2 cellular contexts compared by ENCODE assay signal in genomic region chr12:80099259-80099658, GRCh38.
TF ChIP-seq lines count a peak whose summit lies in the region.

OTOGL (plus strand) TSS chr12:80099537; CDS start chr12:80209432, 109,895 bp downstream.

TF ChIP-seq in HCT116, 20 proteins besides CTCF, POLR2A, EP300 and RAD21:
- TF ChIP-seq EGR1 (IDR thresholded peaks at IDR 0.05; ENCODE audit: low read depth) = no peak
- no peak for TF ChIP-seq JUND (IDR thresholded peaks at IDR 0.05)
- no peak for TF ChIP-seq TCF7L2 (IDR thresholded peaks at IDR 0.05; ENCODE audit: borderline replicate concordance, extremely low read depth, insufficient read depth, insufficient read length)
- TF ChIP-seq ZNF274 (IDR thresholded peaks at IDR 0.05; ENCODE audit: low read depth, low read length) = no peak
- TF ChIP-seq SIN3A (IDR thresholded peaks at IDR 0.05; ENCODE audit: low read depth) = no peak
- TF ChIP-seq EZH2phosphoT487 (IDR thresholded peaks at IDR 0.05; ENCODE audit: borderline replicate concordance) = no peak
- TF ChIP-seq POLR2AphosphoS5 (IDR thresholded peaks at IDR 0.05; ENCODE audit: low read depth, low read length) = no peak
- TF ChIP-seq ZFX (IDR thresholded peaks at IDR 0.05) = no peak
- TF ChIP-seq SP1 (IDR thresholded peaks at IDR 0.05; ENCODE audit: low read depth) = no peak
- TF ChIP-seq MAX (IDR thresholded peaks at IDR 0.05) = no peak
- no peak for TF ChIP-seq REST (IDR thresholded peaks at IDR 0.05; ENCODE audit: low read depth)
- TF ChIP-seq EZH2 (IDR thresholded peaks at IDR 0.05) = no peak
- TF ChIP-seq SRF (IDR thresholded peaks at IDR 0.05; ENCODE audit: low read depth) = no peak
- TF ChIP-seq CEBPB (IDR thresholded peaks at IDR 0.05; ENCODE audit: low read depth) = no peak
- TF ChIP-seq CBX3 (IDR thresholded peaks at IDR 0.05; ENCODE audit: low read depth) = no peak
- TF ChIP-seq YY1 (IDR thresholded peaks at IDR 0.05; ENCODE audit: extremely low read depth, insufficient replicate concordance, low read depth, low read length) = no peak
- no peak for TF ChIP-seq FOSL1 (IDR thresholded peaks at IDR 0.05; ENCODE audit: low read depth)
- no peak for TF ChIP-seq ELF1 (IDR thresholded peaks at IDR 0.05; ENCODE audit: borderline replicate concordance, low read depth)
- no peak for TF ChIP-seq ATF3 (IDR thresholded peaks at IDR 0.05)

TF ChIP-seq in endothelial cell of umbilical vein, 7 proteins besides CTCF, POLR2A, EP300 and RAD21:
- TF ChIP-seq EZH2 (IDR thresholded peaks at IDR 0.05; ENCODE audit: borderline replicate concordance, low read depth, low read length, severe bottlenecking) = no peak
- TF ChIP-seq MYC (IDR thresholded peaks at IDR 0.05; ENCODE audit: low read depth, low read length) = no peak
- TF ChIP-seq JUN (IDR thresholded peaks at IDR 0.05; ENCODE audit: borderline replicate concordance, insufficient read depth, insufficient read length, low read depth) = no peak
- TF ChIP-seq MAX (IDR thresholded peaks at IDR 0.05; ENCODE audit: insufficient read depth, insufficient read length) = no peak
- no peak for TF ChIP-seq FOS (IDR thresholded peaks at IDR 0.05; ENCODE audit: borderline replicate concordance, insufficient read depth, low read length)
- TF ChIP-seq GATA2 (IDR thresholded peaks at IDR 0.05; ENCODE audit: insufficient read depth, insufficient read length, low read depth, low read length) = no peak
- TF ChIP-seq POLR2AphosphoS5 (IDR thresholded peaks at IDR 0.05; ENCODE audit: insufficient read depth, low read depth, low read length) = no peak
TF ChIP-seq in endothelial cell of umbilical vein: peak in this region for 0.
